In the genomic region with DNA sequence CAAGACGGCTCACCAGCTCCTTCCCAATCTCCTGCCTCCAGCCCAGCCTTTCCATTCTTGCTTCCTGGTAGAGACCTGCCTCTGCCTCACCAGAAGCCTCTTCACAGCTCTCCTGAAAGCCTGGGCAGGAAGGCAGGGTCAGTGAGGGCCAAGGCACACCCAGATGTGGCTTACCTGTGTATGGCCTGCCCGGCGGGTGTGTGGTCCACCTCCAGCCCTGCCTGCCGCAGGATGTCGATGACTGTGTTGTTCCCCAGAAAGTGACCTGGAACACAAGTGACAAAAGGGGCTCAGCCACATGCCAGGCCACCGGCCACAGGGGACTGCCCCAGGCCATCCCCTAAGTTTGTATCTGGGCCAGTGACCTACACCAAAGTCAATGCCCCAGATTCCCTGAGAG, we compare ENCODE assay signal across 25 cellular contexts.
"Had no signal": no experiment of that assay in that cellular context is flagged by ENCODE, and none has a peak within 500 bp of the region (broad histone marks: within the 10 kb centered on the region; RNA-seq: fewer than 3 reads in every experiment).

No MANE protein-coding gene starts in this region.

- DNase-seq: colonic mucosa; cortex of kidney; effector CD8-positive, alpha-beta T cell; effector memory CD8-positive, alpha-beta T cell; endodermal cell; erythroblast; esophagus squamous epithelium; foreskin fibroblast; foreskin melanocyte; gastrocnemius medialis; glutamatergic neuron; head of caudate nucleus; heart right ventricle; hippocampal formation; left cardiac atrium; left ventricle myocardium superior; lower lobe of right lung; mesenchymal stem cell; mucosa of descending colon had no signal

- FAIRE-seq: endometrium, islet of Langerhans, keratinocyte had no signal

- H3K4me3 ChIP-seq: colonic mucosa, esophagus squamous epithelium, gastrocnemius medialis, heart right ventricle, left lung, lower lobe of right lung, mucosa of descending colon had no signal

- H3K4me1 ChIP-seq: colonic mucosa, left lung, lower lobe of right lung had no signal

- H3K27me3 ChIP-seq: colonic mucosa, gastrocnemius medialis, left lung had no signal

- H3K9me3 ChIP-seq: colonic mucosa, esophagus squamous epithelium, gastrocnemius medialis, heart right ventricle, left lung, lower lobe of right lung, mucosa of descending colon had no signal

- ATAC-seq: effector memory CD8-positive, alpha-beta T cell; esophagus mucosa; gastrocnemius medialis; heart right ventricle; left cardiac atrium; left lung; left ventricle myocardium superior; lower lobe of right lung; mucosa of descending colon had no signal

- H3K27ac ChIP-seq: colonic mucosa, epithelial cell of prostate, esophagus squamous epithelium, gastrocnemius medialis, heart right ventricle, left lung, lower lobe of right lung had no signal

- H3K36me3 ChIP-seq: colonic mucosa, gastrocnemius medialis, heart right ventricle, left lung, lower lobe of right lung had no signal
